In genomic region chr7:123748171-123748733, GRCh38 we compare ENCODE assay signal across 1 cellular context.
TF ChIP-seq lines count a peak whose summit lies in the region.

No MANE protein-coding gene starts in this region.

TF ChIP-seq in K562, 482 proteins besides CTCF, POLR2A, EP300 and RAD21 (continued from another document):
- peak in 1 of 2 experiments; percentile 13 for TF ChIP-seq AFF1 (IDR thresholded peaks at IDR 0.05; ENCODE audit: low read depth in 1 of 2, partially characterized antibody in 2 of 2)
